In genomic region chr11:3218483-3219280, GRCh38 we compare ENCODE assay signal across 1 cellular context.
TF ChIP-seq lines count a peak whose summit lies in the region.

Gene MRGPRG (minus strand): TSS chr11:3218813. CDS start chr11:3218813, 0 bp downstream.

TF ChIP-seq in GM23338, 12 proteins besides CTCF, POLR2A, EP300 and RAD21:
- TF ChIP-seq ZNF462 (CRISPR knock-in tag; IDR thresholded peaks at IDR 0.05) (no peak), ZNF114 (CRISPR knock-in tag; IDR thresholded peaks at IDR 0.05) (no peak), EZH2phosphoT487 (IDR thresholded peaks at IDR 0.05; ENCODE audit: unreplicated experiment) (no peak), EZH2 (IDR thresholded peaks at IDR 0.05; ENCODE audit: low read depth, unreplicated experiment) (no peak), ETS1 (IDR thresholded peaks at IDR 0.05) (no peak), STAT1 (IDR thresholded peaks at IDR 0.05; ENCODE audit: unreplicated experiment) (no peak), NANOG (IDR thresholded peaks at IDR 0.05; ENCODE audit: borderline replicate concordance) (no peak), POLR2AphosphoS5 (IDR thresholded peaks at IDR 0.05; ENCODE audit: low read depth) (no peak), CREB1 (CRISPR knock-in tag; IDR thresholded peaks at IDR 0.05; ENCODE audit: low read depth) (no peak)
- TF ChIP-seq, protein P1, sequence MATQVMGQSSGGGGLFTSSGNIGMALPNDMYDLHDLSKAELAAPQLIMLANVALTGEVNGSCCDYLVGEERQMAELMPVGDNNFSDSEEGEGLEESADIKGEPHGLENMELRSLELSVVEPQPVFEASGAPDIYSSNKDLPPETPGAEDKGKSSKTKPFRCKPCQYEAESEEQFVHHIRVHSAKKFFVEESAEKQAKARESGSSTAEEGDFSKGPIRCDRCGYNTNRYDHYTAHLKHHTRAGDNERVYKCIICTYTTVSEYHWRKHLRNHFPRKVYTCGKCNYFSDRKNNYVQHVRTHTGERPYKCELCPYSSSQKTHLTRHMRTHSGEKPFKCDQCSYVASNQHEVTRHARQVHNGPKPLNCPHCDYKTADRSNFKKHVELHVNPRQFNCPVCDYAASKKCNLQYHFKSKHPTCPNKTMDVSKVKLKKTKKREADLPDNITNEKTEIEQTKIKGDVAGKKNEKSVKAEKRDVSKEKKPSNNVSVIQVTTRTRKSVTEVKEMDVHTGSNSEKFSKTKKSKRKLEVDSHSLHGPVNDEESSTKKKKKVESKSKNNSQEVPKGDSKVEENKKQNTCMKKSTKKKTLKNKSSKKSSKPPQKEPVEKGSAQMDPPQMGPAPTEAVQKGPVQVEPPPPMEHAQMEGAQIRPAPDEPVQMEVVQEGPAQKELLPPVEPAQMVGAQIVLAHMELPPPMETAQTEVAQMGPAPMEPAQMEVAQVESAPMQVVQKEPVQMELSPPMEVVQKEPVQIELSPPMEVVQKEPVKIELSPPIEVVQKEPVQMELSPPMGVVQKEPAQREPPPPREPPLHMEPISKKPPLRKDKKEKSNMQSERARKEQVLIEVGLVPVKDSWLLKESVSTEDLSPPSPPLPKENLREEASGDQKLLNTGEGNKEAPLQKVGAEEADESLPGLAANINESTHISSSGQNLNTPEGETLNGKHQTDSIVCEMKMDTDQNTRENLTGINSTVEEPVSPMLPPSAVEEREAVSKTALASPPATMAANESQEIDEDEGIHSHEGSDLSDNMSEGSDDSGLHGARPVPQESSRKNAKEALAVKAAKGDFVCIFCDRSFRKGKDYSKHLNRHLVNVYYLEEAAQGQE (IDR thresholded peaks at IDR 0.05; ENCODE audit: unreplicated experiment) = no peak
